Comparison of ENCODE assay signal across 7 cellular contexts in the genomic region with DNA sequence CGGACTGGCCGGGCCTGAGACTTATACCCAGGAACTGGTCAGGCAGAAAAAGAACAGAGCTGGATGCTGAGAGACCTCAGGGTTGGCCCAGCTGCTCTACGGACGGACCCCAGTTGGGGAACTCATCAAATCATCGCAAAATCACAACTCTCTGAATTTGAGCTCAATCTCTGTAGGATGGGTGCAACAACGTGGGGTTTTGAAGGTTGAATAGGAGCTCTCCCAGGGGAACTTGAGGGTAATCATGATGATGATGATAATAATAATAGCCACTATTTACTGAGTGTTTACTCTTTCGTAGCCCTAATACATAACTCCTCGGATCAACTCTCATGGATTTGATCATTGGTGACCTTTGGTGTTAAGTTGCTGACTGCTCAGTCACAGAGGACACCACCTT. TPM values are rescaled to one million over a fixed set of nuclear protein-coding genes. Genes with fewer than 3 reads are reported as not detected.
"Had no signal": no experiment of that assay in that cellular context is flagged by ENCODE, and none has a peak within 500 bp of the region (broad histone marks: within the 10 kb centered on the region; RNA-seq: fewer than 3 reads in every experiment).

No MANE protein-coding gene starts in this region.

RNA-seq across cellular contexts. Expression of a gene that starts 1.4 kb away (rescaled TPM):
- total RNA-seq: GM23248, GM23338, H4, H7 had no signal

RNA-seq across cellular contexts. Expression of a gene that starts 6.2 kb away (rescaled TPM):
- total RNA-seq: GM23248, GM23338, H1, H4, H7, HFFc6 had no signal

RNA-seq across cellular contexts. Expression of a gene that starts 6.4 kb away (rescaled TPM):
- total RNA-seq: H1, H7, H9 had no signal

RNA-seq across cellular contexts. Expression of a gene that starts 13.3 kb away (rescaled TPM):
- total RNA-seq: GM23248, GM23338, H7, H9 had no signal

RNA-seq across cellular contexts. Expression of a gene that starts 13.4 kb away (rescaled TPM):
- total RNA-seq: GM23248, GM23338, H1, H4, H7, H9 had no signal
